1 cellular context compared by ENCODE assay signal in the genomic region with DNA sequence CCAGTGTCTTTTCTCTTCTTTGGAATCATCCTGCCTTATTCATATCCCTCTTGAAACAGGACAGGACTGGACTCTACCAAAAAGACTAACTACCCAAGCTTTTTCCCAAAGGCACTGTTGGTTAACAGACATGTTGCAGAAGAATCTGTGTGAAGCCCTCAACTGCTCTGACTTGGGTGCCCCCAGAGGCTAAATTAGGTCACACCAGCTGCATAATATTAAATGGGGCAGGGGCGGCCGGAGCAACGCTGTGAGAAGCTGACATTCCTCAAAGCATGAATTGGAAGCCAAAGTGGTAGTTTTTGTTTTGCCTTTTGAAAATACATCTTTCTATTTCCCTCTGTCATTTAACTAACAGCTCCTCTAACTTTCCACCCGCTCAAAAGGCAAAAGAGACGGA.
TF ChIP-seq lines count a peak whose summit lies in the region.

No MANE protein-coding gene starts in this region.

TF ChIP-seq in IMR-90, 13 proteins besides CTCF, POLR2A, EP300 and RAD21 (continued from another document):
- TF ChIP-seq NFE2L2 (IDR thresholded peaks at IDR 0.05; ENCODE audit: low read depth, low read length) = no peak
- TF ChIP-seq FOS (IDR thresholded peaks at IDR 0.05; ENCODE audit: low read depth, low read length) = no peak
- TF ChIP-seq MAFK (IDR thresholded peaks at IDR 0.05; ENCODE audit: low read depth, low read length) = no peak
- TF ChIP-seq CEBPB (IDR thresholded peaks at IDR 0.05; ENCODE audit: low read depth, low read length) = no peak
- TF ChIP-seq SMC3 (IDR thresholded peaks at IDR 0.05; ENCODE audit: low read depth, low read length) = no peak
